In the genomic region with DNA sequence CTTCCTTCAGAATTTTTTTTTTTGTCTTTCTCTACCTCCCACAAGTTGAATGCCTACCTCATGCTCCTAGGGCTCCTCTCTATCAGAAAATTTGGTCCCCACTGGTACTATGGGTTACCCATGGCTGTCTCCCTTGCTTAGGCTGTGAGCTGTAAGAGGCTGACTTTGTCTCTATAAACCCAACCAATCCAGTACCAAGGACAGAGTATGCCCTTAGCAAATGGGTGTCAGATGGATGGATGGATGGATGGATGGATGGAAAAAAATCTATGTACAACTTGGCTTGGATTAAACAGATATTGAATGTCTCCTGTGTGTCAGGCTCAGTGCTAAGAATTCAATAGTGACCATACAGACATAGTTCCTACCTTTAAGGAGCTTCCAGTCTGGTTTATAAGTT, we compare ENCODE assay signal across 8 cellular contexts.
"Had no signal": no experiment of that assay in that cellular context is flagged by ENCODE, and none has a peak within 500 bp of the region (broad histone marks: within the 10 kb centered on the region; RNA-seq: fewer than 3 reads in every experiment).

No MANE protein-coding gene starts in this region.

- H3K27ac Mint-ChIP-seq: HFFc6 had no signal

- H3K4me2 ChIP-seq: KMS-11 had no signal

- H3K9ac ChIP-seq: KMS-11 had no signal

- H3K4me3 ChIP-seq: HAP-1 had no signal

- H3K9me3 Mint-ChIP-seq: HFFc6 had no signal

- FAIRE-seq: HTR-8/SVneo had no signal

- H3K27ac ChIP-seq: KMS-11 had no signal

- H3K4me3 Mint-ChIP-seq: HFFc6 had no signal

- H3K9me3 ChIP-seq: HAP-1 had no signal

- DNase-seq: GOT3, H7, HFFc6, IMR-90, KBM-7 had no signal

- H3K36me3 ChIP-seq: HAP-1 had no signal

- H3K4me1 ChIP-seq: HAP-1 had no signal
